ENCODE assay signal across 19 cellular contexts in genomic region chr7:116957874-116958273, GRCh38. TPM values are rescaled to one million over a fixed set of nuclear protein-coding genes. Genes with fewer than 3 reads are reported as not detected.
DNase-seq lines count a peak whose midpoint lies in the region; ATAC-seq, FAIRE-seq and TF ChIP-seq lines count a peak whose summit lies in the region.
"Had no signal": no experiment of that assay in that cellular context is flagged by ENCODE, and none has a peak within 500 bp of the region (broad histone marks: within the 10 kb centered on the region; RNA-seq: fewer than 3 reads in every experiment).

No MANE protein-coding gene starts in this region.

- peak; percentile 78 for FAIRE-seq in RCC 7860 (lab: Jason Lieb, UNC)
- FAIRE-seq: HTR-8/SVneo had no signal

- ATAC-seq in GM18511 (IDR thresholded peaks at IDR 0.05; ENCODE audit: unreplicated experiment) (peak; percentile 46), GM21390 (IDR thresholded peaks at IDR 0.05; ENCODE audit: unreplicated experiment) (peak; percentile 27), HG03064 (IDR thresholded peaks at IDR 0.05; ENCODE audit: low read depth, unreplicated experiment) (peak; percentile 37)
- ATAC-seq: gastroesophageal sphincter, left lung, SK-N-SH treated with all-trans-retinoic acid at 6 μM for 48 hours had no signal

- TF ChIP-seq CTCF in RWPE1 (conservative IDR thresholded peaks at IDR 0.05; ENCODE audit: low read depth) (no peak), endothelial cell (IDR thresholded peaks at IDR 0.05; ENCODE audit: unreplicated experiment) (no peak)

- CTCF ChIA-PET in RWPE1 (lab: Yijun Ruan, JAX), result interaction anchor here (0.6 kb wide), 1 partner anchor 1791 kb away, joined by 4 read pairs; no protein-coding TSS in a partner anchor

- H3K4me1 Mint-ChIP-seq in immature natural killer cell (peaks cover 27 to 43% of the 10 kb centered on the region in 2 donors), endothelial cell (ENCODE audit: unreplicated experiment) (peaks cover 26% of the 10 kb centered on the region)

- POLR2A ChIA-PET in RWPE1 (lab: Yijun Ruan, JAX; ENCODE audit: low non-redundant PET), result interaction anchor here (0.7 kb wide), 1 partner anchor 64 kb away, joined by 11 read pairs; no protein-coding TSS in a partner anchor

- H3K27ac ChIP-seq in RWPE1, result no peak overlapping the region
- H3K27ac ChIP-seq: BLaER1, left lung had no signal

- H3K9me3 Mint-ChIP-seq in immature natural killer cell, result no peaks in the 10 kb centered on the region
- no peaks in the 10 kb centered on the region for H3K9me3 Mint-ChIP-seq in endothelial cell (ENCODE audit: unreplicated experiment)

- peak; percentile 35 for DNase-seq in RCC 7860 (ENCODE audit: low spot score)
- DNase-seq in RWPE1 (ENCODE audit: low spot score), result no peak
- DNase-seq in immature natural killer cell, result no peak
- no peak for DNase-seq in endothelial cell (ENCODE audit: low spot score)
- DNase-seq in DMS153 (lab: John Stamatoyannopoulos, UW), result no peak
- DNase-seq: activated CD4-positive, CD25-positive, alpha-beta regulatory T cell; activated T-cell treated with anti-CD3 and anti-CD28 coated beads, Interleukin-2, amount 50 U/mL, for 48 hours; effector CD4-positive, alpha-beta T cell; GF-D8; left lung; NCI-H1417 treated with DMSO at 0.1 percent for 48 hours; nephron progenitor cell had no signal

- H3K4me3 Mint-ChIP-seq in immature natural killer cell, result no peak overlapping the region
- no peak overlapping the region for H3K4me3 Mint-ChIP-seq in endothelial cell (ENCODE audit: unreplicated experiment)
- H3K4me3 Mint-ChIP-seq: nephron progenitor cell had no signal

- no peak overlapping the region for H3K27ac Mint-ChIP-seq in immature natural killer cell
- H3K27ac Mint-ChIP-seq in endothelial cell (ENCODE audit: unreplicated experiment), result no peak overlapping the region
- H3K27ac Mint-ChIP-seq: nephron progenitor cell had no signal

- H3K36me3 Mint-ChIP-seq in immature natural killer cell, result no peaks in the 10 kb centered on the region
- H3K36me3 Mint-ChIP-seq in endothelial cell (ENCODE audit: low read depth, unreplicated experiment), result peaks cover 4% of the 10 kb centered on the region

- H3K27me3 Mint-ChIP-seq in immature natural killer cell (ENCODE audit: low read depth in 3 of 3) (peaks cover 2 to 10% (median 5%) of the 10 kb centered on the region in 3 donors), endothelial cell (ENCODE audit: unreplicated experiment) (peaks cover 11% of the 10 kb centered on the region)

RNA-seq across cellular contexts. Expression of gene ST7, which starts 4.6 kb away (rescaled TPM):
- 10 to 100 TPM; 11.3 to 14.7 (median 14.2) TPM for polyA plus RNA-seq in immature natural killer cell
- total RNA-seq in endothelial cell (ENCODE audit: unreplicated experiment), result 44.1 TPM
